Comparison of ENCODE assay signal across 8 cellular contexts in genomic region chr11:797300-798092, GRCh38. TPM values are rescaled to one million over a fixed set of nuclear protein-coding genes. Genes with fewer than 3 reads are reported as not detected.
DNase-seq lines count a peak whose midpoint lies in the region; ATAC-seq lines count a peak whose summit lies in the region.

No MANE protein-coding gene starts in this region.

- ATAC-seq in GM19372 (IDR thresholded peaks at IDR 0.05; ENCODE audit: low read depth, unreplicated experiment) (peak; percentile 41), HG03558 (IDR thresholded peaks at IDR 0.05; ENCODE audit: extremely low read depth, unreplicated experiment) (peak; percentile 6), memory B cell (ENCODE audit: low read depth) (peak; percentile 59)
- peak; percentile 54 for ATAC-seq in activated CD8-positive, alpha-beta T cell treated with anti-CD3 and anti-CD28 coated beads, Interleukin-2, amount 10 ng/mL, durations not matched to agents 7 days and 5 days

- H3K9ac ChIP-seq in BLaER1, result peak overlapping the region; percentile 90

- H3K36me3 Mint-ChIP-seq in activated CD8-positive, alpha-beta T cell treated with anti-CD3 and anti-CD28 coated beads, Interleukin-2, amount 10 ng/mL, durations not matched to agents 7 days and 5 days (ENCODE audit: low read depth), result peaks cover 20% of the 10 kb centered on the region
- H3K36me3 Mint-ChIP-seq in memory B cell, result peaks cover 7% of the 10 kb centered on the region

- H3K27ac Mint-ChIP-seq in activated CD8-positive, alpha-beta T cell treated with anti-CD3 and anti-CD28 coated beads, Interleukin-2, amount 10 ng/mL, durations not matched to agents 7 days and 5 days, result peak overlapping the region; percentile 93
- H3K27ac Mint-ChIP-seq in memory B cell, result peak overlapping the region; percentile 89

- CTCF ChIA-PET in activated CD8-positive, alpha-beta T cell treated with anti-CD3 and anti-CD28 coated beads, Interleukin-2, amount 10 ng/mL, durations not matched to agents 7 days and 5 days (lab: Charles Lee), result interaction anchor here (1.4 to 1.5 kb wide), 2 partner anchors 11 to 209 kb away, joined by 4 to 5 read pairs; no protein-coding TSS in a partner anchor

- peaks cover 37% of the 10 kb centered on the region for H3K4me1 ChIP-seq in BLaER1

- peak overlapping the region; percentile 100 for H3K4me2 ChIP-seq in BLaER1

- POLR2A ChIA-PET in activated CD8-positive, alpha-beta T cell treated with anti-CD3 and anti-CD28 coated beads, Interleukin-2, amount 10 ng/mL, durations not matched to agents 7 days and 5 days (lab: Charles Lee), result interaction anchor here (1.1 to 1.6 kb wide), 4 partner anchors 12 to 50 kb away, joined by 4 to 6 read pairs (median 4); partner anchors contain the start of genes RPLP2 and TALDO1

- peak overlapping the region; percentile 94 for H3K4me3 Mint-ChIP-seq in activated CD8-positive, alpha-beta T cell treated with anti-CD3 and anti-CD28 coated beads, Interleukin-2, amount 10 ng/mL, durations not matched to agents 7 days and 5 days
- H3K4me3 Mint-ChIP-seq in memory B cell, result peak overlapping the region; percentile 98

- no peaks in the 10 kb centered on the region for H3K9me3 Mint-ChIP-seq in activated CD8-positive, alpha-beta T cell treated with anti-CD3 and anti-CD28 coated beads, Interleukin-2, amount 10 ng/mL, durations not matched to agents 7 days and 5 days (ENCODE audit: insufficient read depth)
- H3K9me3 Mint-ChIP-seq in memory B cell, result no peaks in the 10 kb centered on the region

- H3K4me1 Mint-ChIP-seq in activated CD8-positive, alpha-beta T cell treated with anti-CD3 and anti-CD28 coated beads, Interleukin-2, amount 10 ng/mL, durations not matched to agents 7 days and 5 days (ENCODE audit: low read depth), result peaks cover 23% of the 10 kb centered on the region
- H3K4me1 Mint-ChIP-seq in memory B cell, result peaks cover 7% of the 10 kb centered on the region

- no peaks in the 10 kb centered on the region for H3K9me3 ChIP-seq in BLaER1

- peak overlapping the region; percentile 88 for H3K27ac ChIP-seq in BLaER1

- H3K36me3 ChIP-seq in BLaER1, result peaks cover 58% of the 10 kb centered on the region

- peak overlapping the region; percentile 97 for H3K4me3 ChIP-seq in BLaER1

- DNase-seq in NCI-H82 treated with DMSO at 0.1 percent for 48 hours (lab: John Stamatoyannopoulos, UW; ENCODE audit: unreplicated experiment), result peak; percentile 65
- DNase-seq in activated CD8-positive, alpha-beta T cell treated with anti-CD3 and anti-CD28 coated beads, Interleukin-2, amount 10 ng/mL, durations not matched to agents 7 days and 5 days, result peak; percentile 88
- DNase-seq in effector CD4-positive, alpha-beta T cell, result peak; percentile 75
- peak; percentile 75 to 84 for DNase-seq in memory B cell (ENCODE audit: low spot score in 2 of 2)
- DNase-seq in stimulated activated CD8-positive, alpha-beta memory T cell treated with anti-CD3 and anti-CD28 coated beads, Interleukin-12 subunit alpha, Interleukin-12 subunit beta, amount 100 ng/mL, for 4 hours (ENCODE audit: low read depth), result peak; percentile 66

- no peaks in the 10 kb centered on the region for H3K27me3 ChIP-seq in BLaER1

- H4K20me1 ChIP-seq in BLaER1, result peaks cover 49% of the 10 kb centered on the region

- no peaks in the 10 kb centered on the region for H3K27me3 Mint-ChIP-seq in activated CD8-positive, alpha-beta T cell treated with anti-CD3 and anti-CD28 coated beads, Interleukin-2, amount 10 ng/mL, durations not matched to agents 7 days and 5 days (ENCODE audit: low read depth)
- no peaks in the 10 kb centered on the region for H3K27me3 Mint-ChIP-seq in memory B cell

RNA-seq across cellular contexts. Expression of gene SLC25A22, which starts 0.6 kb away (rescaled TPM):
- total RNA-seq in activated CD8-positive, alpha-beta T cell treated with anti-CD3 and anti-CD28 coated beads, Interleukin-2, amount 10 ng/mL, durations not matched to agents 7 days and 5 days, result 10 to 100 TPM; 51.2 to 56.4 TPM

RNA-seq across cellular contexts. Expression of gene PIDD1, which starts 7.5 kb away (rescaled TPM):
- total RNA-seq in activated CD8-positive, alpha-beta T cell treated with anti-CD3 and anti-CD28 coated beads, Interleukin-2, amount 10 ng/mL, durations not matched to agents 7 days and 5 days, result 10 to 100 TPM; 59.3 to 60.5 TPM

RNA-seq across cellular contexts. Expression of gene CEND1, which starts 7.6 kb away (rescaled TPM):
- 1 to 10 TPM in 1 of 2 experiments, under 1 TPM in 1; 0.61 to 1.9 TPM for total RNA-seq in activated CD8-positive, alpha-beta T cell treated with anti-CD3 and anti-CD28 coated beads, Interleukin-2, amount 10 ng/mL, durations not matched to agents 7 days and 5 days

RNA-seq across cellular contexts. Expression of gene RPLP2, which starts 12.3 kb away (rescaled TPM):
- total RNA-seq in activated CD8-positive, alpha-beta T cell treated with anti-CD3 and anti-CD28 coated beads, Interleukin-2, amount 10 ng/mL, durations not matched to agents 7 days and 5 days, result 1,000 to 10,000 TPM; 2,268 to 2,338 TPM

RNA-seq across cellular contexts. Expression of gene GATD1, which starts 20.2 kb away (rescaled TPM):
- total RNA-seq in activated CD8-positive, alpha-beta T cell treated with anti-CD3 and anti-CD28 coated beads, Interleukin-2, amount 10 ng/mL, durations not matched to agents 7 days and 5 days, result 10 to 100 TPM; 52.1 to 63.2 TPM

Comparison
In these comparisons a context has a peak if more than half of its experiments do, and no peak if none do; other contexts are left out.
1. Peak in every context shown above with its lines: DNase-seq, ATAC-seq, H3K4me3 ChIP-seq and H3K27ac ChIP-seq.
2. ATAC-seq: peak in every context shown above with its lines; median percentile 59 in memory B cell; 54 in activated CD8-positive, alpha-beta T cell treated with anti-CD3 and anti-CD28 coated beads, Interleukin-2, amount 10 ng/mL, durations not matched to agents 7 days and 5 days; 41 in GM19372; 6 in HG03558.